1 cellular context compared by ENCODE assay signal in the genomic region with DNA sequence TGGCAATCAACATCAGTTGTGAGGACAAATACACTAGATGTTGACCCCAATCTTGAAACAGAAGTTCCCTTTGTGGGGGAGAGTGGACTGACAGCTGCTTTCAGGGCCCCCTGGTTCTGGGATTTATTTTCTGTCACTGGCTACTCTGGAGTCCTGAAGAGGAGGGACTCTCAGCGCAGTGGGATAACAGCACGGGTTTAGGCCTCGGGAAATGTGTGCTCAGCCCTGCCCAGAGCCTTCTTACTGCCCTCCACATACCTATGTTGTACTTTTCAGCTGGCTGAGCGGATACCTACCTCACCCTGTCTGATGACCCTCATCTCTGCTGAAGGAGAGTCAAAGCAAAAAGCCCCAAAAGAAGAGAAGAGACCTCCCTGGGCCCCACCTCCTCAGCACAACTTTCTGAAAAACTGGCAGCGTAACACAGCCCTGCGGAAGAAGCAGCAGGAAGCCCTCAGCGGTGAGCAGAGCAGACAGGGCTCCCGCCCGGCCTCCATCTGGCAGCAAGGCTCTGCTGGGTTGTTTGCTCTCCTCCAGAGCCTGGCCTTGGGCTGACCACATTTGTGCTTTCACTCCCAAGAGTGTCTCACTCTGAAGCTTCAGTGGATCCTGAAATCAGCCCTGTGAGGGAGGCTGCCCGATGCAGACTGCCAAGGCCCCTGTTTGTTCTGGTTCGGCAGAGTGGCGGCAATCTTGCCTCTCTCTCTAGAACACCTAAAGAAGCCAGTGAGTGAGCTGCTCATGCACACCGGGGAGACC.
TF ChIP-seq lines count a peak whose summit lies in the region.

No MANE protein-coding gene starts in this region.

TF ChIP-seq in K562, 482 proteins besides CTCF, POLR2A, EP300 and RAD21:
- TF ChIP-seq ZNF830 (CRISPR knock-in tag; IDR thresholded peaks at IDR 0.05) (no peak), ZNF778 (CRISPR knock-in tag; IDR thresholded peaks at IDR 0.05) (no peak), ZNF766 (CRISPR knock-in tag; conservative IDR thresholded peaks at IDR 0.05) (no peak), NR2F6 (CRISPR knock-in tag; IDR thresholded peaks at IDR 0.05) (no peak), HSF4 (CRISPR knock-in tag; IDR thresholded peaks at IDR 0.05; ENCODE audit: borderline replicate concordance) (no peak), JUN (IDR thresholded peaks at IDR 0.05; ENCODE audit: borderline replicate concordance, low read depth, low read length) (no peak), JUN (CRISPR knock-in tag; IDR thresholded peaks at IDR 0.05; ENCODE audit: borderline replicate concordance) (no peak), ZNF436 (CRISPR knock-in tag; IDR thresholded peaks at IDR 0.05) (no peak), GTF2F1 (IDR thresholded peaks at IDR 0.05; ENCODE audit: low read depth, low read length) (no peak), SIX5 (IDR thresholded peaks at IDR 0.05; ENCODE audit: borderline replicate concordance in 1 of 2, insufficient read depth in 1 of 2, low read depth in 1 of 2, low read length in 2 of 2) (no peak), ILK (tag; IDR thresholded peaks at IDR 0.05; ENCODE audit: borderline replicate concordance, low read depth) (no peak), SMAD1 (IDR thresholded peaks at IDR 0.05; ENCODE audit: low read depth, low read length, partially characterized antibody) (no peak), MEF2A (IDR thresholded peaks at IDR 0.05; ENCODE audit: control insufficient read depth, low read depth, low read length) (no peak), XRCC4 (IDR thresholded peaks at IDR 0.05; ENCODE audit: extremely low read depth, insufficient read depth, insufficient read length) (no peak), ZNF232 (CRISPR knock-in tag; IDR thresholded peaks at IDR 0.05) (no peak)
- TF ChIP-seq, protein P1, sequence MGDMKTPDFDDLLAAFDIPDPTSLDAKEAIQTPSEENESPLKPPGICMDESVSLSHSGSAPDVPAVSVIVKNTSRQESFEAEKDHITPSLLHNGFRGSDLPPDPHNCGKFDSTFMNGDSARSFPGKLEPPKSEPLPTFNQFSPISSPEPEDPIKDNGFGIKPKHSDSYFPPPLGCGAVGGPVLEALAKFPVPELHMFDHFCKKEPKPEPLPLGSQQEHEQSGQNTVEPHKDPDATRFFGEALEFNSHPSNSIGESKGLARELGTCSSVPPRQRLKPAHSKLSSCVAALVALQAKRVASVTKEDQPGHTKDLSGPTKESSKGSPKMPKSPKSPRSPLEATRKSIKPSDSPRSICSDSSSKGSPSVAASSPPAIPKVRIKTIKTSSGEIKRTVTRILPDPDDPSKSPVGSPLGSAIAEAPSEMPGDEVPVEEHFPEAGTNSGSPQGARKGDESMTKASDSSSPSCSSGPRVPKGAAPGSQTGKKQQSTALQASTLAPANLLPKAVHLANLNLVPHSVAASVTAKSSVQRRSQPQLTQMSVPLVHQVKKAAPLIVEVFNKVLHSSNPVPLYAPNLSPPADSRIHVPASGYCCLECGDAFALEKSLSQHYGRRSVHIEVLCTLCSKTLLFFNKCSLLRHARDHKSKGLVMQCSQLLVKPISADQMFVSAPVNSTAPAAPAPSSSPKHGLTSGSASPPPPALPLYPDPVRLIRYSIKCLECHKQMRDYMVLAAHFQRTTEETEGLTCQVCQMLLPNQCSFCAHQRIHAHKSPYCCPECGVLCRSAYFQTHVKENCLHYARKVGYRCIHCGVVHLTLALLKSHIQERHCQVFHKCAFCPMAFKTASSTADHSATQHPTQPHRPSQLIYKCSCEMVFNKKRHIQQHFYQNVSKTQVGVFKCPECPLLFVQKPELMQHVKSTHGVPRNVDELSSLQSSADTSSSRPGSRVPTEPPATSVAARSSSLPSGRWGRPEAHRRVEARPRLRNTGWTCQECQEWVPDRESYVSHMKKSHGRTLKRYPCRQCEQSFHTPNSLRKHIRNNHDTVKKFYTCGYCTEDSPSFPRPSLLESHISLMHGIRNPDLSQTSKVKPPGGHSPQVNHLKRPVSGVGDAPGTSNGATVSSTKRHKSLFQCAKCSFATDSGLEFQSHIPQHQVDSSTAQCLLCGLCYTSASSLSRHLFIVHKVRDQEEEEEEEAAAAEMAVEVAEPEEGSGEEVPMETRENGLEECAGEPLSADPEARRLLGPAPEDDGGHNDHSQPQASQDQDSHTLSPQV (IDR thresholded peaks at IDR 0.05), result no peak
- TF ChIP-seq, protein P2, sequence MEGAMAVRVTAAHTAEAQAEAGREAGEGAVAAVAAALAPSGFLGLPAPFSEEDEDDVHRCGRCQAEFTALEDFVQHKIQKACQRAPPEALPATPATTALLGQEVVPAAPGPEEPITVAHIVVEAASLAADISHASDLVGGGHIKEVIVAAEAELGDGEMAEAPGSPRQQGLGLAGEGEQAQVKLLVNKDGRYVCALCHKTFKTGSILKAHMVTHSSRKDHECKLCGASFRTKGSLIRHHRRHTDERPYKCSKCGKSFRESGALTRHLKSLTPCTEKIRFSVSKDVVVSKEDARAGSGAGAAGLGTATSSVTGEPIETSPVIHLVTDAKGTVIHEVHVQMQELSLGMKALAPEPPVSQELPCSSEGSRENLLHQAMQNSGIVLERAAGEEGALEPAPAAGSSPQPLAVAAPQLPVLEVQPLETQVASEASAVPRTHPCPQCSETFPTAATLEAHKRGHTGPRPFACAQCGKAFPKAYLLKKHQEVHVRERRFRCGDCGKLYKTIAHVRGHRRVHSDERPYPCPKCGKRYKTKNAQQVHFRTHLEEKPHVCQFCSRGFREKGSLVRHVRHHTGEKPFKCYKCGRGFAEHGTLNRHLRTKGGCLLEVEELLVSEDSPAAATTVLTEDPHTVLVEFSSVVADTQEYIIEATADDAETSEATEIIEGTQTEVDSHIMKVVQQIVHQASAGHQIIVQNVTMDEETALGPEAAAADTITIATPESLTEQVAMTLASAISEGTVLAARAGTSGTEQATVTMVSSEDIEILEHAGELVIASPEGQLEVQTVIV (CRISPR knock-in tag; IDR thresholded peaks at IDR 0.05; ENCODE audit: borderline replicate concordance), result no peak
- TF ChIP-seq, protein P3, sequence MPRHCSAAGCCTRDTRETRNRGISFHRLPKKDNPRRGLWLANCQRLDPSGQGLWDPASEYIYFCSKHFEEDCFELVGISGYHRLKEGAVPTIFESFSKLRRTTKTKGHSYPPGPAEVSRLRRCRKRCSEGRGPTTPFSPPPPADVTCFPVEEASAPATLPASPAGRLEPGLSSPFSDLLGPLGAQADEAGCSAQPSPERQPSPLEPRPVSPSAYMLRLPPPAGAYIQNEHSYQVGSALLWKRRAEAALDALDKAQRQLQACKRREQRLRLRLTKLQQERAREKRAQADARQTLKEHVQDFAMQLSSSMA (CRISPR knock-in tag; IDR thresholded peaks at IDR 0.05), result no peak
- TF ChIP-seq, protein P4, sequence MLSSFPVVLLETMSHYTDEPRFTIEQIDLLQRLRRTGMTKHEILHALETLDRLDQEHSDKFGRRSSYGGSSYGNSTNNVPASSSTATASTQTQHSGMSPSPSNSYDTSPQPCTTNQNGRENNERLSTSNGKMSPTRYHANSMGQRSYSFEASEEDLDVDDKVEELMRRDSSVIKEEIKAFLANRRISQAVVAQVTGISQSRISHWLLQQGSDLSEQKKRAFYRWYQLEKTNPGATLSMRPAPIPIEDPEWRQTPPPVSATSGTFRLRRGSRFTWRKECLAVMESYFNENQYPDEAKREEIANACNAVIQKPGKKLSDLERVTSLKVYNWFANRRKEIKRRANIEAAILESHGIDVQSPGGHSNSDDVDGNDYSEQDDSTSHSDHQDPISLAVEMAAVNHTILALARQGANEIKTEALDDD (IDR thresholded peaks at IDR 0.05), result no peak
- TF ChIP-seq, protein P5, sequence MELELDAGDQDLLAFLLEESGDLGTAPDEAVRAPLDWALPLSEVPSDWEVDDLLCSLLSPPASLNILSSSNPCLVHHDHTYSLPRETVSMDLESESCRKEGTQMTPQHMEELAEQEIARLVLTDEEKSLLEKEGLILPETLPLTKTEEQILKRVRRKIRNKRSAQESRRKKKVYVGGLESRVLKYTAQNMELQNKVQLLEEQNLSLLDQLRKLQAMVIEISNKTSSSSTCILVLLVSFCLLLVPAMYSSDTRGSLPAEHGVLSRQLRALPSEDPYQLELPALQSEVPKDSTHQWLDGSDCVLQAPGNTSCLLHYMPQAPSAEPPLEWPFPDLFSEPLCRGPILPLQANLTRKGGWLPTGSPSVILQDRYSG (tag; conservative IDR thresholded peaks at IDR 0.05; ENCODE audit: low read depth), result no peak
